ENCODE assay signal across 8 cellular contexts in genomic region chr12:124510301-124510970, GRCh38. TPM values are rescaled to one million over a fixed set of nuclear protein-coding genes. Genes with fewer than 3 reads are reported as not detected.
A peak's percentile ranks its signal among the peaks of the same experiment; 100 is the strongest.
DNase-seq lines count a peak whose midpoint lies in the region; ATAC-seq and TF ChIP-seq lines count a peak whose summit lies in the region.

No MANE protein-coding gene starts in this region.

- H2AK5ac ChIP-seq in H9 (ENCODE audit: insufficient read length, low read length) = no peak overlapping the region

- H3K56ac ChIP-seq in H9 (ENCODE audit: insufficient read length, low read depth, low read length) = no peak overlapping the region

- no peak overlapping the region for H2BK120ac ChIP-seq in H9 (ENCODE audit: low read depth, low read length, poor library complexity, severe bottlenecking)

- intact Hi-C loops in lower lobe of right lung (cut with DNase I) = no loop called here
- intact Hi-C loops in natural killer cell (cut with micrococcal nuclease) = no loop called here

- no peak overlapping the region for H4K5ac ChIP-seq in H9 (ENCODE audit: insufficient read length, low read depth, low read length)

- H2BK20ac ChIP-seq in H9 (ENCODE audit: low read depth, low read length, poor library complexity, severe bottlenecking) = no peak overlapping the region

- H3K23me2 ChIP-seq in H9 (ENCODE audit: insufficient read length, low read depth, low read length, poor library complexity, severe bottlenecking) = no peaks in the 10 kb centered on the region

- TF ChIP-seq CTCF in 22Rv1 (IDR thresholded peaks at IDR 0.05) (peak; percentile 36), H9 (conservative IDR thresholded peaks at IDR 0.05) (peak; percentile 41; the same call in 2 of the 3 replicates), lower lobe of right lung (IDR thresholded peaks at IDR 0.05) (no peak), natural killer cell (IDR thresholded peaks at IDR 0.05) (no peak)

- H3K27ac Mint-ChIP-seq in H9 (peak overlapping the region; percentile 82 to 96 (median 95)), natural killer cell (peak overlapping the region in 1 of 2 donors; percentile 23)
- no peak overlapping the region for H3K27ac Mint-ChIP-seq in activated T-helper 17 cell treated with anti-CD3 and anti-CD28 coated beads, Interleukin-2, amount 50 U/mL, for 72 hours

- H3K4me2 ChIP-seq in H9 (ENCODE audit: insufficient read depth, insufficient read length, low read length) = no peak overlapping the region

- DNase-seq in H9 (peak; percentile 56), lower lobe of right lung (no peak), CD1c-positive myeloid dendritic cell (ENCODE audit: extremely low spot score) (no peak), natural killer cell (no peak)

- no peak overlapping the region for H3T11ph ChIP-seq in H9 (ENCODE audit: low read length)

- no peak overlapping the region for H3K9ac ChIP-seq in H9 (ENCODE audit: extremely low read depth, insufficient read length, low read length)

- no peak overlapping the region for H2BK15ac ChIP-seq in H9 (ENCODE audit: low read depth, low read length)

- peaks cover 3% of the 10 kb centered on the region for H3K79me1 ChIP-seq in H9 (ENCODE audit: insufficient read depth, low read depth, low read length, poor library complexity, severe bottlenecking)

- peaks cover 14% of the 10 kb centered on the region; the same call in 1 of the 2 replicates for H3K79me2 ChIP-seq in H9 (ENCODE audit: insufficient read depth, low read length)

- H3K36me3 Mint-ChIP-seq in H9 (ENCODE audit: insufficient read depth in 1 of 3, low read depth in 3 of 3) = peaks cover 9 to 14% (median 10%) of the 10 kb centered on the region in 3 experiments; a peak in 6 of 7 replicates
- H3K36me3 Mint-ChIP-seq in activated T-helper 17 cell treated with anti-CD3 and anti-CD28 coated beads, Interleukin-2, amount 50 U/mL, for 72 hours (ENCODE audit: low read depth) = no peaks in the 10 kb centered on the region
- no peaks in the 10 kb centered on the region for H3K36me3 Mint-ChIP-seq in natural killer cell

- H3K4me1 ChIP-seq in H9 (ENCODE audit: insufficient read depth, low read length) = no peaks in the 10 kb centered on the region; the same call in 1 of the 2 replicates
- peaks cover 87% of the 10 kb centered on the region for H3K4me1 ChIP-seq in lower lobe of right lung

- ATAC-seq in activated T-helper 17 cell treated with anti-CD3 and anti-CD28 coated beads, Interleukin-2, amount 50 U/mL, for 72 hours (replicated peaks) = peak; percentile 19
- no peak for ATAC-seq in lower lobe of right lung
- ATAC-seq in GM19467 (IDR thresholded peaks at IDR 0.05; ENCODE audit: unreplicated experiment) = no peak
- ATAC-seq in natural killer cell = no peak
- ATAC-seq in HG03108 (IDR thresholded peaks at IDR 0.05; ENCODE audit: unreplicated experiment) = no peak

- H2BK12ac ChIP-seq in H9 (ENCODE audit: insufficient read length, low read depth, low read length) = no peak overlapping the region

- no peak overlapping the region; the same call in 1 of the 2 replicates for H3K4ac ChIP-seq in H9 (ENCODE audit: low read depth, low read length)

- H3K4me3 ChIP-seq in lower lobe of right lung = no peak overlapping the region

- H3K27me3 ChIP-seq in H9 (ENCODE audit: insufficient read depth, low read length) (no peaks in the 10 kb centered on the region), lower lobe of right lung (ENCODE audit: low read depth) (no peaks in the 10 kb centered on the region)

- H2BK5ac ChIP-seq in H9 (ENCODE audit: insufficient read length, low read length) = no peak overlapping the region

- peak overlapping the region; percentile 3 for H4K91ac ChIP-seq in H9 (ENCODE audit: insufficient read length, low read depth, low read length)

- H2AFZ ChIP-seq in H9 (ENCODE audit: low read length) = no peak overlapping the region

- no peak overlapping the region for H3K23ac ChIP-seq in H9 (ENCODE audit: insufficient read length, low read depth, low read length)

- H4K20me1 ChIP-seq in H9 (ENCODE audit: control insufficient read depth, insufficient read depth, insufficient read length) = peaks cover 2% of the 10 kb centered on the region

- H3K36me3 ChIP-seq in lower lobe of right lung = peaks cover 11% of the 10 kb centered on the region

- H3K4me3 Mint-ChIP-seq in H9 (peak overlapping the region in 1 of 2 experiments; percentile 1; a peak in 1 of 5 replicates), natural killer cell (no peak overlapping the region)
- H3K4me3 Mint-ChIP-seq in activated T-helper 17 cell treated with anti-CD3 and anti-CD28 coated beads, Interleukin-2, amount 50 U/mL, for 72 hours = no peak overlapping the region

- H3K27ac ChIP-seq in 22Rv1 = 0 out of 2 replicates have a peak overlapping the region, but pooled peaks have one; percentile 2
- no peak overlapping the region for H3K27ac ChIP-seq in H9 (ENCODE audit: insufficient read length, low read depth, low read length)
- H3K27ac ChIP-seq in lower lobe of right lung = peak overlapping the region; percentile 77

- no CpG with 5 or more reads among the region's 17 CpGs for whole genome bisulfite sequencing in H9 (ENCODE audit: extremely low coverage, insufficient read length, low lambda C conversion rate)

- no peak overlapping the region for H4K8ac ChIP-seq in H9 (replicated peaks; ENCODE audit: insufficient read length, low read depth, low read length)

- H3K9me3 Mint-ChIP-seq in H9 (peaks cover 0 to 1% of the 10 kb centered on the region in 2 experiments; a peak in 2 of 5 replicates), natural killer cell (no peaks in the 10 kb centered on the region)
- no peaks in the 10 kb centered on the region for H3K9me3 Mint-ChIP-seq in activated T-helper 17 cell treated with anti-CD3 and anti-CD28 coated beads, Interleukin-2, amount 50 U/mL, for 72 hours

- H3K9me3 ChIP-seq in H9 (ENCODE audit: control insufficient read depth, low read depth, low read length) = no peaks in the 10 kb centered on the region
- H3K9me3 ChIP-seq in lower lobe of right lung = no peaks in the 10 kb centered on the region

- no peak overlapping the region for H3K18ac ChIP-seq in H9 (ENCODE audit: insufficient read length, low read depth, low read length)

- H3K14ac ChIP-seq in H9 (ENCODE audit: insufficient read depth, low read length) = peak overlapping the region; percentile 28; the same call in 1 of the 2 replicates

- peaks cover 2% of the 10 kb centered on the region; the same call in 1 of the 2 replicates for H3K27me3 Mint-ChIP-seq in H9 (ENCODE audit: low read depth)
- no peaks in the 10 kb centered on the region for H3K27me3 Mint-ChIP-seq in activated T-helper 17 cell treated with anti-CD3 and anti-CD28 coated beads, Interleukin-2, amount 50 U/mL, for 72 hours
- H3K27me3 Mint-ChIP-seq in natural killer cell (ENCODE audit: low read depth in 2 of 2) = no peaks in the 10 kb centered on the region

- H3K4me1 Mint-ChIP-seq in H9 (peaks cover 69 to 81% of the 10 kb centered on the region in 2 experiments), natural killer cell (peaks cover 29 to 57% of the 10 kb centered on the region in 2 donors)
- peaks cover 5% of the 10 kb centered on the region for H3K4me1 Mint-ChIP-seq in activated T-helper 17 cell treated with anti-CD3 and anti-CD28 coated beads, Interleukin-2, amount 50 U/mL, for 72 hours

RNA-seq across cellular contexts. Expression of gene NCOR2, which starts 57.0 kb away (rescaled TPM):
- total RNA-seq in H9 (2021) (220 and 226 TPM in 2 replicates), lower lobe of right lung (318 TPM), natural killer cell (100 to 1,000 TPM; 109 to 126 (median 125) TPM)
- 10 to 100 TPM; 72.8 to 87.8 TPM for total RNA-seq in activated T-helper 17 cell treated with anti-CD3 and anti-CD28 coated beads, Interleukin-2, amount 50 U/mL, for 72 hours

Comparison
In these comparisons a context has a peak if more than half of its experiments do, and no peak if none do; other contexts are left out.
1. CTCF ChIP-seq: peak in 22Rv1 (single experiment) and H9 (single experiment); none in lower lobe of right lung (single experiment) and natural killer cell (single experiment).